Comparison of ENCODE assay signal across 1 cellular context in the genomic region with DNA sequence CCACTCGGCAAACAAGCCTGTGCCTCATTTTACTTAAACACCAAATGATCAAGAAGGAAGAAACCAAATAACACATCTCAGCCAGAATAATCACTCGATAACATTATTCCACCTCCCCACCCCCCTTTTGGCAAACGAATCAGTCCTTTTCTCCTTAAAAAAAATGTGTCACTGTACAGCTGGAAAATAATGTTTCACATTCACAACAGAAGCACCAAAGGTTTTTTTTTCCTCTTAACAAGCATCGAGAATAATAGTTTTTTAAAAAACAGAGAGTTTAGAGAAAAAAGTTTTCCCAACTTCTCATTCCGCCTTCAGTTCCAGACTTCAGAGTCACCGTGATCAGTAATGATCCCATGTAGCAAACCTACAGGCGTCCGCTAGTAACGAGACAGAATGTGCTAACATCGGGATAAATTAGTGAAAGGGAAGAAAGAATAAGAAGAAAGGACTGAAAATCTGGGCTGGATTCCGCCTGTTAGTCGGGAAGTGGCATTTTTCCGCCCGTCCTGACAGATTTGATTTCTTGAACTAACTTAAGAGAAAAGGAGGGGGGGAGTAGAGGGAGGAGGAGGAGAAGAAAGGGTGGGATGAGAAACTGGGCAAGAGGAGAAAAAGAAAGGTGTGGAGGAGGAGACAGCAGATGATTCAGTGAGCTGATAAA.
A peak's percentile ranks its signal among the peaks of the same experiment; 100 is the strongest.
TF ChIP-seq lines count a peak whose summit lies in the region.

A gene with protein sequence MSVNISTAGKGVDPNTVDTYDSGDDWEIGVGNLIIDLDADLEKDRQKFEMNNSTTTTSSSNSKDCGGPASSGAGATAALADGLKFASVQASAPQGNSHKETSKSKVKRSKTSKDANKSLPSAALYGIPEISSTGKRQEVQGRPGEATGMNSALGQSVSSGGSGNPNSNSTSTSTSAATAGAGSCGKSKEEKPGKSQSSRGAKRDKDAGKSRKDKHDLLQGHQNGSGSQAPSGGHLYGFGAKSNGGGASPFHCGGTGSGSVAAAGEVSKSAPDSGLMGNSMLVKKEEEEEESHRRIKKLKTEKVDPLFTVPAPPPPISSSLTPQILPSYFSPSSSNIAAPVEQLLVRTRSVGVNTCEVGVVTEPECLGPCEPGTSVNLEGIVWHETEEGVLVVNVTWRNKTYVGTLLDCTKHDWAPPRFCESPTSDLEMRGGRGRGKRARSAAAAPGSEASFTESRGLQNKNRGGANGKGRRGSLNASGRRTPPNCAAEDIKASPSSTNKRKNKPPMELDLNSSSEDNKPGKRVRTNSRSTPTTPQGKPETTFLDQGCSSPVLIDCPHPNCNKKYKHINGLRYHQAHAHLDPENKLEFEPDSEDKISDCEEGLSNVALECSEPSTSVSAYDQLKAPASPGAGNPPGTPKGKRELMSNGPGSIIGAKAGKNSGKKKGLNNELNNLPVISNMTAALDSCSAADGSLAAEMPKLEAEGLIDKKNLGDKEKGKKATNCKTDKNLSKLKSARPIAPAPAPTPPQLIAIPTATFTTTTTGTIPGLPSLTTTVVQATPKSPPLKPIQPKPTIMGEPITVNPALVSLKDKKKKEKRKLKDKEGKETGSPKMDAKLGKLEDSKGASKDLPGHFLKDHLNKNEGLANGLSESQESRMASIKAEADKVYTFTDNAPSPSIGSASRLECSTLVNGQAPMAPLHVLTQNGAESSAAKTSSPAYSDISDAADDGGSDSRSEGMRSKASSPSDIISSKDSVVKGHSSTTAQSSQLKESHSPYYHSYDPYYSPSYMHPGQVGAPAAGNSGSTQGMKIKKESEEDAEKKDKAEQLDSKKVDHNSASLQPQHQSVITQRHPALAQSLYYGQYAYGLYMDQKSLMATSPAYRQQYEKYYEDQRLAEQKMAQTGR (N-terminal part only) (minus strand): TSS at position 388 of the 664 bp plus-strand sequence. CDS start 1,650 bp downstream, outside the sequence.

TF ChIP-seq in SK-N-SH, 30 proteins besides CTCF, POLR2A, EP300 and RAD21 (continued from another document):
- TF ChIP-seq, protein P1, sequence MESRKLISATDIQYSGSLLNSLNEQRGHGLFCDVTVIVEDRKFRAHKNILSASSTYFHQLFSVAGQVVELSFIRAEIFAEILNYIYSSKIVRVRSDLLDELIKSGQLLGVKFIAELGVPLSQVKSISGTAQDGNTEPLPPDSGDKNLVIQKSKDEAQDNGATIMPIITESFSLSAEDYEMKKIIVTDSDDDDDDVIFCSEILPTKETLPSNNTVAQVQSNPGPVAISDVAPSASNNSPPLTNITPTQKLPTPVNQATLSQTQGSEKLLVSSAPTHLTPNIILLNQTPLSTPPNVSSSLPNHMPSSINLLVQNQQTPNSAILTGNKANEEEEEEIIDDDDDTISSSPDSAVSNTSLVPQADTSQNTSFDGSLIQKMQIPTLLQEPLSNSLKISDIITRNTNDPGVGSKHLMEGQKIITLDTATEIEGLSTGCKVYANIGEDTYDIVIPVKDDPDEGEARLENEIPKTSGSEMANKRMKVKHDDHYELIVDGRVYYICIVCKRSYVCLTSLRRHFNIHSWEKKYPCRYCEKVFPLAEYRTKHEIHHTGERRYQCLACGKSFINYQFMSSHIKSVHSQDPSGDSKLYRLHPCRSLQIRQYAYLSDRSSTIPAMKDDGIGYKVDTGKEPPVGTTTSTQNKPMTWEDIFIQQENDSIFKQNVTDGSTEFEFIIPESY (IDR thresholded peaks at IDR 0.05; ENCODE audit: borderline replicate concordance, low read depth) = no peak
- TF ChIP-seq YY1 (IDR thresholded peaks at IDR 0.05; ENCODE audit: low read depth) = no peak
- TF ChIP-seq, protein P2, sequence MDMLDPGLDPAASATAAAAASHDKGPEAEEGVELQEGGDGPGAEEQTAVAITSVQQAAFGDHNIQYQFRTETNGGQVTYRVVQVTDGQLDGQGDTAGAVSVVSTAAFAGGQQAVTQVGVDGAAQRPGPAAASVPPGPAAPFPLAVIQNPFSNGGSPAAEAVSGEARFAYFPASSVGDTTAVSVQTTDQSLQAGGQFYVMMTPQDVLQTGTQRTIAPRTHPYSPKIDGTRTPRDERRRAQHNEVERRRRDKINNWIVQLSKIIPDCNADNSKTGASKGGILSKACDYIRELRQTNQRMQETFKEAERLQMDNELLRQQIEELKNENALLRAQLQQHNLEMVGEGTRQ (IDR thresholded peaks at IDR 0.05; ENCODE audit: borderline replicate concordance, low read depth, low read length) = no peak
- peak; percentile 14; the same call in 1 of the 2 replicates for TF ChIP-seq SMC3 (IDR thresholded peaks at IDR 0.05; ENCODE audit: low read depth, low read length)
- TF ChIP-seq FOSL2 (IDR thresholded peaks at IDR 0.05; ENCODE audit: borderline replicate concordance, low read depth) = no peak
- peak; percentile 1 for TF ChIP-seq CHD2 (IDR thresholded peaks at IDR 0.05; ENCODE audit: low read length, partially characterized antibody)
- peak; percentile 13; the same call in 1 of the 2 replicates for TF ChIP-seq TCF12 (IDR thresholded peaks at IDR 0.05)
